16 cellular contexts compared by ENCODE assay signal in the genomic region with DNA sequence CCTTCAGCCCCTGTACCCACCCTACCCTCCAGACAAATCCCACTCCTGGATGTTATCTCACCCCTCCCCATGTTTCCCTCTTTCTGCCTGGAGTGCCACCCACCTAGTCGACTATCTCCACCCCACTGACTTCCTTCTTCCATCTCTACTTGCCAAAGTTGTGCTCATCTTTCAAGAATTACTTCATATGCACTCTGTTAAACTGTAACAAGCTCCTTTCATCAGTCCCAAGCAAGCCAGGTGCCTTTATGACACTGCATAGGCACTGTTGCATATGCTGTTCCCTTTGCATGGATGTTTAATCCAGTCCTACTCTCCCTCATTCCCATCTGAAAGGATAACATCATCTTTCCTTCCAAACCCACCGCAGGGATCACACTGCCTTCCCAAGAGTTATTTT.
"Had no signal": no experiment of that assay in that cellular context is flagged by ENCODE, and none has a peak within 500 bp of the region (broad histone marks: within the 10 kb centered on the region; RNA-seq: fewer than 3 reads in every experiment).

No MANE protein-coding gene starts in this region.

- H3K27me3 ChIP-seq: foreskin keratinocyte, right atrium auricular region, tibial nerve had no signal

- H3K27ac ChIP-seq: coronary artery, foreskin keratinocyte, right atrium auricular region, tibial nerve had no signal

- H3K36me3 ChIP-seq: right atrium auricular region, tibial nerve had no signal

- H3K27ac Mint-ChIP-seq: activated CD4-positive, alpha-beta T cell treated with anti-CD3 and anti-CD28 coated beads, Interleukin-2, amount 10 ng/mL, durations not matched to agents 24 days and 14 days; activated naive CD8-positive, alpha-beta T cell treated with anti-CD3 and anti-CD28 coated beads for 36 hours; brain; stimulated activated memory B cell treated with anti-CD40 and anti-IgM and Interleukin-4, amounts not matched to agents 10 μg/mL and 1 μg/mL and 100 μg/mL, for 72 hours had no signal

- H3K36me3 Mint-ChIP-seq: activated naive CD8-positive, alpha-beta T cell treated with anti-CD3 and anti-CD28 coated beads for 36 hours; brain; stimulated activated memory B cell treated with anti-CD40 and anti-IgM and Interleukin-4, amounts not matched to agents 10 μg/mL and 1 μg/mL and 100 μg/mL, for 72 hours had no signal

- ATAC-seq: left cardiac atrium had no signal

- H3K4me1 ChIP-seq: right atrium auricular region, tibial nerve had no signal

- H3K4me3 ChIP-seq: coronary artery, lung, right atrium auricular region, tibial nerve had no signal

- DNase-seq: activated CD4-positive, CD25-positive, alpha-beta regulatory T cell; activated naive CD8-positive, alpha-beta T cell treated with anti-CD3 and anti-CD28 coated beads for 36 hours; effector CD8-positive, alpha-beta T cell; head of caudate nucleus; left cardiac atrium; stimulated activated CD4-positive, alpha-beta T cell treated with anti-CD3 and anti-CD28 coated beads, Interleukin-2, amount 100 ng/mL, for 48 hours; substantia nigra had no signal

- H3K4me3 Mint-ChIP-seq: activated CD4-positive, alpha-beta T cell treated with anti-CD3 and anti-CD28 coated beads, Interleukin-2, amount 10 ng/mL, durations not matched to agents 24 days and 14 days; activated naive CD8-positive, alpha-beta T cell treated with anti-CD3 and anti-CD28 coated beads for 36 hours; stimulated activated memory B cell treated with anti-CD40 and anti-IgM and Interleukin-4, amounts not matched to agents 10 μg/mL and 1 μg/mL and 100 μg/mL, for 72 hours had no signal

- H3K4me1 Mint-ChIP-seq: activated naive CD8-positive, alpha-beta T cell treated with anti-CD3 and anti-CD28 coated beads for 36 hours; brain; stimulated activated memory B cell treated with anti-CD40 and anti-IgM and Interleukin-4, amounts not matched to agents 10 μg/mL and 1 μg/mL and 100 μg/mL, for 72 hours had no signal

- H3K27me3 Mint-ChIP-seq: brain; stimulated activated memory B cell treated with anti-CD40 and anti-IgM and Interleukin-4, amounts not matched to agents 10 μg/mL and 1 μg/mL and 100 μg/mL, for 72 hours had no signal

- H3K9me3 Mint-ChIP-seq: activated CD4-positive, alpha-beta T cell treated with anti-CD3 and anti-CD28 coated beads, Interleukin-2, amount 10 ng/mL, durations not matched to agents 24 days and 14 days; activated naive CD8-positive, alpha-beta T cell treated with anti-CD3 and anti-CD28 coated beads for 36 hours; brain; naive thymus-derived CD4-positive, alpha-beta T cell had no signal

- H3K9me3 ChIP-seq: right atrium auricular region, tibial nerve had no signal
